ENCODE assay signal across 11 cellular contexts in genomic region chr6:17115251-17116089, GRCh38. TPM values are rescaled to one million over a fixed set of nuclear protein-coding genes. Genes with fewer than 3 reads are reported as not detected.
DNase-seq lines count a peak whose midpoint lies in the region; ATAC-seq, FAIRE-seq and TF ChIP-seq lines count a peak whose summit lies in the region.
"Had no signal": no experiment of that assay in that cellular context is flagged by ENCODE, and none has a peak within 500 bp of the region (broad histone marks: within the 10 kb centered on the region; RNA-seq: fewer than 3 reads in every experiment).

No MANE protein-coding gene starts in this region.

- intact Hi-C loops in HepG2 (cut with micrococcal nuclease; ENCODE audit: unreplicated experiment), result no loop called here

- POLR2A ChIA-PET in HepG2 (lab: Yijun Ruan, JAX), result no interaction called here

- TF ChIP-seq RAD21 in Ishikawa (IDR thresholded peaks at IDR 0.05; ENCODE audit: low read depth), result no peak
- TF ChIP-seq RAD21 in HepG2 (CRISPR knock-in tag; IDR thresholded peaks at IDR 0.05), result no peak

- H3K9ac ChIP-seq in HepG2 (ENCODE audit: insufficient read depth, low read depth, low read length), result no peak overlapping the region

- no peak overlapping the region for H3K4me2 ChIP-seq in HepG2 (ENCODE audit: low read depth, low read length)

- no peak overlapping the region for H3K4me3 ChIP-seq in cardiac fibroblast (replicated peaks in 1 of 2; ENCODE audit: low read depth in 2 of 2, low read length in 2 of 2)
- H3K4me3 ChIP-seq in HepG2 (replicated peaks in 1 of 3; ENCODE audit: insufficient read depth in 1 of 3, low read depth in 2 of 3, low read length in 3 of 3), result no peak overlapping the region

- 46% methylated on average over 5 of the region's 5 CpGs for WGBS in HepG2 (ENCODE audit: low lambda C conversion rate)

- no peaks in the 10 kb centered on the region for H3K36me3 ChIP-seq in HepG2 (replicated peaks in 1 of 2; ENCODE audit: control insufficient read depth in 1 of 2, insufficient read depth in 2 of 2, low read length in 2 of 2)

- no peak for TF ChIP-seq POLR2A in HepG2 (IDR thresholded peaks at IDR 0.05; ENCODE audit: insufficient read depth in 1 of 2, low read depth in 2 of 2, low read length in 2 of 2)

- no peak overlapping the region for H3K27ac ChIP-seq in HepG2 (ENCODE audit: extremely low read length, insufficient read depth, low read length)

- 0 out of 5 replicates have a peak, but pooled peaks cover 0 to 3% of the 10 kb centered on the region in 2 experiments for H3K27me3 ChIP-seq in HepG2 (ENCODE audit: control insufficient read depth in 1 of 2, insufficient read depth in 2 of 2, low read length in 2 of 2)

- TF ChIP-seq CTCF in cardiac fibroblast (IDR thresholded peaks at IDR 0.05; ENCODE audit: low read depth, low read length) (no peak), HepG2 (CRISPR knock-in tag; IDR thresholded peaks at IDR 0.05) (no peak)

- TF ChIP-seq EP300 in Ishikawa (IDR thresholded peaks at IDR 0.05; ENCODE audit: borderline replicate concordance), result no peak
- TF ChIP-seq EP300 in HepG2 (IDR thresholded peaks at IDR 0.05; ENCODE audit: low read depth in 2 of 2, low read length in 2 of 2), result no peak
- no peak for TF ChIP-seq EP300 in HepG2 (CRISPR knock-in tag; IDR thresholded peaks at IDR 0.05; ENCODE audit: borderline replicate concordance)

- H2AFZ ChIP-seq in HepG2 (ENCODE audit: low read length), result no peak overlapping the region

- ATAC-seq in HepG2, result peak; percentile 67; the same call in 2 of the 3 replicates
- ATAC-seq: effector memory CD8-positive, alpha-beta T cell had no signal

- no peaks in the 10 kb centered on the region for H4K20me1 ChIP-seq in HepG2 (ENCODE audit: insufficient read depth, low read length)

- 0 out of 2 replicates have a peak, but pooled peaks cover 10% of the 10 kb centered on the region for H3K4me1 ChIP-seq in HepG2 (ENCODE audit: insufficient read depth, low read length)

- no peaks in the 10 kb centered on the region for H3K79me2 ChIP-seq in HepG2 (ENCODE audit: insufficient read depth, low read length)

- DNase-seq in AG08395 (ENCODE audit: low spot score), result peak; percentile 86
- peak; percentile 88 to 89 for DNase-seq in cardiac fibroblast (ENCODE audit: low read depth in 2 of 2)
- DNase-seq in HepG2 (ENCODE audit: low spot score), result peak; percentile 47
- no peak for DNase-seq in COR-L47 (lab: John Stamatoyannopoulos, UW)
- DNase-seq in NCI-H146 (lab: John Stamatoyannopoulos, UW), result no peak
- DNase-seq in activated naive CD4-positive, alpha-beta T cell (lab: John Stamatoyannopoulos, UW), result no peak
- DNase-seq in activated gamma-delta T cell treated with Interleukin-2 at 50 U/mL for 16 hours, result no peak
- DNase-seq: effector memory CD8-positive, alpha-beta T cell; NCI-H510A; T-helper 9 cell had no signal

- no TSS peak for BruUV-seq in HepG2 (replicated peaks; lab: Mats Ljungman, UMichigan)

- CTCF ChIA-PET in HepG2 (lab: Yijun Ruan, JAX; ENCODE audit: low intra/inter-chr PET ratio, low total read pairs), result no interaction called here

- no peaks in the 10 kb centered on the region for H3K9me3 ChIP-seq in HepG2 (ENCODE audit: low read length)

- in situ Hi-C loops in HepG2 (cut with HindIII; ENCODE audit: extremely low pct_ligation_motif_present, low pct_unique_long_range_greater_than_20kb), result no loop called here

- FAIRE-seq in HepG2 (lab: Jason Lieb, UNC), result no peak

TF ChIP-seq in Ishikawa, 13 proteins besides CTCF, POLR2A, EP300 and RAD21:
- TF ChIP-seq, protein P1, sequence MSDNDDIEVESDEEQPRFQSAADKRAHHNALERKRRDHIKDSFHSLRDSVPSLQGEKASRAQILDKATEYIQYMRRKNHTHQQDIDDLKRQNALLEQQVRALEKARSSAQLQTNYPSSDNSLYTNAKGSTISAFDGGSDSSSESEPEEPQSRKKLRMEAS (IDR thresholded peaks at IDR 0.05), result no peak
- peak; percentile 79; the same call in 1 of the 2 replicates for TF ChIP-seq TEAD4 (IDR thresholded peaks at IDR 0.05)

TF ChIP-seq in HepG2, 621 proteins besides CTCF, POLR2A, EP300 and RAD21:
- peak; percentile 38 for TF ChIP-seq TEAD3 (CRISPR knock-in tag; optimal IDR thresholded peaks at IDR 0.05; ENCODE audit: borderline replicate concordance)
- peak; percentile 72 for TF ChIP-seq FOSL2 (CRISPR knock-in tag; IDR thresholded peaks at IDR 0.05)
- TF ChIP-seq DPF2 (CRISPR knock-in tag; IDR thresholded peaks at IDR 0.05; ENCODE audit: borderline replicate concordance, low read depth), result no peak

RNA-seq across cellular contexts. Expression of gene STMND1, which starts 13.6 kb away (rescaled TPM):
- not detected in 2 replicates for total RNA-seq in HepG2 (2016; rRNA removed; fragmentation: Illumina TruSeq; extraction: Trizol)
- total RNA-seq in HepG2 (2016; cell fraction: cytosol; rRNA removed; fragmentation: Illumina TruSeq; extraction: Trizol; ENCODE audit: low read depth), result not detected in 2 replicates
- total RNA-seq in HepG2 (2016; cell fraction: insoluble cytoplasmic fraction; rRNA removed; fragmentation: Illumina TruSeq; extraction: Trizol), result not detected in 2 replicates
- not detected in 2 replicates for total RNA-seq in HepG2 (2016; cell fraction: membrane; rRNA removed; fragmentation: Illumina TruSeq; extraction: Trizol)
- not detected in 2 replicates for total RNA-seq in HepG2 (2016; cell fraction: nucleus; rRNA removed; fragmentation: Illumina TruSeq; extraction: Trizol)
- not detected in 2 replicates for polyA plus RNA-seq in HepG2 (2011; rRNA removed)
- polyA plus RNA-seq in HepG2 (2011; cell fraction: cytosol; rRNA removed), result not detected in 2 replicates
- not detected in 2 replicates for polyA plus RNA-seq in HepG2 (2011; cell fraction: nucleus; rRNA removed)
- not detected in 2 replicates for polyA plus RNA-seq in HepG2 (2012)
- not detected in 2 replicates for polyA plus RNA-seq in HepG2 (2016; cell fraction: cytosol; fragmentation: Illumina TruSeq; extraction: Trizol; ENCODE audit: low read depth)
- not detected in 2 replicates for polyA plus RNA-seq in HepG2 (2016; cell fraction: insoluble cytoplasmic fraction; fragmentation: Illumina TruSeq; extraction: Trizol; ENCODE audit: low read depth)
- not detected in 2 replicates for polyA plus RNA-seq in HepG2 (2016; cell fraction: membrane; fragmentation: Illumina TruSeq; extraction: Trizol; ENCODE audit: low read depth)
- not detected in 2 replicates for polyA plus RNA-seq in HepG2 (2016; cell fraction: nucleus; fragmentation: Illumina TruSeq; extraction: Trizol; ENCODE audit: insufficient read depth, low read depth)
- not detected in 2 replicates for polyA minus RNA-seq in HepG2 (2011; rRNA and poly(A)+ RNA removed; ENCODE audit: low replicate concordance)
- polyA minus RNA-seq in HepG2 (2011; cell fraction: cytosol; rRNA and poly(A)+ RNA removed), result not detected in 2 replicates
- not detected in 2 replicates for polyA minus RNA-seq in HepG2 (2011; cell fraction: nucleus; rRNA and poly(A)+ RNA removed)

Comparison
In these comparisons a context has a peak if more than half of its experiments do, and no peak if none do; other contexts are left out.
1. DNase-seq: peak in AG08395 (single experiment), cardiac fibroblast (2 of 2) and HepG2 (single experiment); none in COR-L47 (single experiment), NCI-H146 (single experiment), activated naive CD4-positive, alpha-beta T cell (0 of 4) and activated gamma-delta T cell treated with Interleukin-2 at 50 U/mL for 16 hours (single experiment).